ENCODE assay signal across 11 cellular contexts in genomic region chr5:95967236-95967635, GRCh38.
"Had no signal": no experiment of that assay in that cellular context is flagged by ENCODE, and none has a peak within 500 bp of the region (broad histone marks: within the 10 kb centered on the region; RNA-seq: fewer than 3 reads in every experiment).

No MANE protein-coding gene starts in this region.

- H3K4me1 ChIP-seq: HAP-1 had no signal

- H3K27ac ChIP-seq: GM23248 had no signal

- H3K36me3 ChIP-seq: HAP-1 had no signal

- H3K9ac ChIP-seq: GM23248 had no signal

- ATAC-seq: GM23338, HCT116 had no signal

- FAIRE-seq: H1, H54 had no signal

- H3K4me2 ChIP-seq: GM23338 had no signal

- H3K4me3 ChIP-seq: GM23248, GM23338, HAP-1 had no signal

- DNase-seq: GM23248, GOT3, H7, H9, HCEC 1CT, HFFc6 had no signal

- H3K9me3 ChIP-seq: HAP-1 had no signal
